8 cellular contexts compared by ENCODE assay signal in the genomic region with DNA sequence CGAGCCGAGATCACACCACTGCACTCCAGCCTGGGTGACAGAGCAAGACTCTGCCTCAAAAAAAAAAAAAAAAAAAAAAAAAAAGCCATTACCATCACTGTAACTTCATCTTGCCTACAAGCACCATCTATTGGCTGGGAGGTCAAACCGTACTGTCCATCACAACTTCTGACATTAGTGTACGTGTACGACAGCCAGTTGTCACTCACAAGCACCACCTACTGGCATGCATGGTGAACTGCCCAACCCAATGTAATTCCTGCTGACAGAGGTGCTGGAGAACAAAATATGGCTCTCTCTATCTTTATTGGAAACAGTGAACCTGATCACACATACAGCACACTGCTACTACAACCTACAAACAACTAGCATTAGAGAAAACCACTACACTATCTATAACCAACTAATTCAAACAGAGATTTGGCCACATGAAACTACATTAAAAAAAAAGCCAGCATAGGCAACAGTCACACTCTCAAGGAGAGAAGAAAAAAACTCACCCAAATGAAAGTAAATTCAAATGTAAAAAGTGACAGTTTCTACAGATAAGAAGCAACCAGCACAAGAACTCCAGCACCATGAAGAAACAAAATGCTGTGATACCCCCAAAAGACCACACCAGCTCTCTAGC.
DNase-seq lines count a peak whose midpoint lies in the region; ATAC-seq and TF ChIP-seq lines count a peak whose summit lies in the region.

No MANE protein-coding gene starts in this region.

- no peaks in the 10 kb centered on the region for H4K20me1 ChIP-seq in OCI-LY7 (ENCODE audit: insufficient read depth, low read length)

- H3K27me3 ChIP-seq in right atrium auricular region: no peaks in the 10 kb centered on the region
- no peaks in the 10 kb centered on the region for H3K27me3 ChIP-seq in ascending aorta

- intact Hi-C loops in OCI-LY7 (cut with micrococcal nuclease; ENCODE audit: unreplicated experiment): no loop called here
- intact Hi-C loops in ascending aorta (cut with DNase I): no loop called here

- DNase-seq in DMS53 (lab: John Stamatoyannopoulos, UW) (peak; percentile 92), OCI-LY7 (ENCODE audit: low spot score) (peak; percentile 34), fibroblast of villous mesenchyme (ENCODE audit: low read depth) (no peak), substantia nigra (lab: John Stamatoyannopoulos, UW) (no peak), right atrium auricular region (ENCODE audit: low spot score) (no peak), ascending aorta (ENCODE audit: low spot score in 2 of 2) (no peak)

- CTCF ChIA-PET in OCI-LY7 (lab: Charles Lee; ENCODE audit: unreplicated experiment): interaction anchor here (0.6 kb wide), 1 partner anchor 224 kb away, joined by 6 read pairs; no protein-coding TSS in a partner anchor

- no peaks in the 10 kb centered on the region for H3K9me3 ChIP-seq in OCI-LY7 (ENCODE audit: low read length)
- H3K9me3 ChIP-seq in right atrium auricular region: no peaks in the 10 kb centered on the region
- H3K9me3 ChIP-seq in ascending aorta: no peaks in the 10 kb centered on the region

- POLR2A ChIA-PET in OCI-LY7 (lab: Charles Lee): no interaction called here

- no peaks in the 10 kb centered on the region for H3K79me2 ChIP-seq in OCI-LY7 (ENCODE audit: insufficient read depth, low read depth, low read length)

- BruUV-seq in OCI-LY7 (replicated peaks; lab: Mats Ljungman, UMichigan): no TSS peak

- no peak overlapping the region for H2AFZ ChIP-seq in OCI-LY7 (ENCODE audit: low read length)

- H3K4me3 ChIP-seq in OCI-LY7 (ENCODE audit: low read depth, low read length, poor library complexity, severe bottlenecking) (no peak overlapping the region), fibroblast of villous mesenchyme (ENCODE audit: low read depth, low read length) (no peak overlapping the region), right atrium auricular region (no peak overlapping the region), ascending aorta (no peak overlapping the region)

- H3K36me3 ChIP-seq in OCI-LY7 (ENCODE audit: insufficient read depth, low read length): no peaks in the 10 kb centered on the region
- H3K36me3 ChIP-seq in right atrium auricular region: no peaks in the 10 kb centered on the region
- H3K36me3 ChIP-seq in ascending aorta: no peaks in the 10 kb centered on the region

- TF ChIP-seq CTCF in OCI-LY7 (conservative IDR thresholded peaks at IDR 0.05; ENCODE audit: low read length) (peak; percentile 78), fibroblast of villous mesenchyme (IDR thresholded peaks at IDR 0.05; ENCODE audit: insufficient read depth, low read depth, low read length) (peak; percentile 62), right atrium auricular region (IDR thresholded peaks at IDR 0.05) (peak in 1 of 2 donors; percentile 19), ascending aorta (IDR thresholded peaks at IDR 0.05) (no peak)

- ATAC-seq in GM18909 (IDR thresholded peaks at IDR 0.05; ENCODE audit: poor library complexity, unreplicated experiment) (peak; percentile 95), HG02973 (IDR thresholded peaks at IDR 0.05; ENCODE audit: unreplicated experiment) (peak; percentile 96)

- H3K4me1 ChIP-seq in OCI-LY7 (ENCODE audit: insufficient read depth, low read length, poor library complexity, severe bottlenecking) (no peaks in the 10 kb centered on the region), right atrium auricular region (no peaks in the 10 kb centered on the region), ascending aorta (no peaks in the 10 kb centered on the region)

- H3K4me2 ChIP-seq in OCI-LY7 (ENCODE audit: low read length): no peak overlapping the region

- H3K27ac ChIP-seq in OCI-LY7 (ENCODE audit: low read depth, low read length, poor library complexity, severe bottlenecking) (no peak overlapping the region), substantia nigra (ENCODE audit: low read depth, low read length, poor library complexity, severe bottlenecking) (no peak overlapping the region), right atrium auricular region (no peak overlapping the region), ascending aorta (no peak overlapping the region)

- no peaks in the 10 kb centered on the region for H3K9me2 ChIP-seq in OCI-LY7 (ENCODE audit: insufficient read depth, low read length)

Comparison
In these comparisons a context has a peak if more than half of its experiments do, and no peak if none do; other contexts are left out.
1. DNase-seq: peak in DMS53 (single experiment) and OCI-LY7 (single experiment); none in fibroblast of villous mesenchyme (single experiment), substantia nigra (0 of 49), right atrium auricular region (single experiment) and ascending aorta (0 of 2).
2. CTCF ChIP-seq: peak in OCI-LY7 (single experiment) and fibroblast of villous mesenchyme (single experiment); none in ascending aorta (0 of 3).